ENCODE assay signal across 8 cellular contexts in genomic region chr12:53295891-53296219, GRCh38. TPM values are rescaled to one million over a fixed set of nuclear protein-coding genes. Genes with fewer than 3 reads are reported as not detected.
DNase-seq lines count a peak whose midpoint lies in the region; ATAC-seq and TF ChIP-seq lines count a peak whose summit lies in the region.

No MANE protein-coding gene starts in this region.

- no peak overlapping the region for H3K27ac ChIP-seq in duodenal mucosa (ENCODE audit: low read depth, low read length)

- H3K9ac ChIP-seq in duodenal mucosa (ENCODE audit: low read depth in 1 of 2, low read length in 2 of 2), result peak overlapping the region; percentile 94 to 100

- no peaks in the 10 kb centered on the region for H3K9me3 ChIP-seq in duodenal mucosa (ENCODE audit: control insufficient read depth in 1 of 2, low read length in 2 of 2)

- POLR2A ChIA-PET in naive thymus-derived CD8-positive, alpha-beta T cell (lab: Charles Lee), result interaction anchor here (0.5 to 4.2 kb wide), 21 partner anchors 13 to 217 kb away, joined by 3 to 52 read pairs (median 8); partner anchors contain the start of genes AAAS, CSAD, ESPL1 and PRR13

- TF ChIP-seq POLR2A in NB4 (IDR thresholded peaks at IDR 0.05; ENCODE audit: extremely low read depth, insufficient read length), result no peak

- H3K4me3 Mint-ChIP-seq in naive thymus-derived CD8-positive, alpha-beta T cell, result peak overlapping the region; percentile 95 to 100 (median 99)

- H3K9me3 Mint-ChIP-seq in naive thymus-derived CD8-positive, alpha-beta T cell, result no peaks in the 10 kb centered on the region

- peaks cover 18 to 41% of the 10 kb centered on the region in 2 donors for H3K4me1 ChIP-seq in duodenal mucosa (ENCODE audit: control insufficient read depth in 1 of 2, insufficient read depth in 2 of 2, low read length in 2 of 2)

- no peaks in the 10 kb centered on the region for H3K27me3 Mint-ChIP-seq in naive thymus-derived CD8-positive, alpha-beta T cell

- TF ChIP-seq CTCF in AG09309 (IDR thresholded peaks at IDR 0.05; ENCODE audit: control insufficient read depth, insufficient read depth, low read depth, low read length, missing control alignments), result no peak
- TF ChIP-seq CTCF in NB4 (IDR thresholded peaks at IDR 0.05; ENCODE audit: low read depth, low read length), result no peak

- H3K27me3 ChIP-seq in duodenal mucosa (ENCODE audit: control insufficient read depth in 1 of 2, insufficient read depth in 2 of 2, low read length in 2 of 2), result no peaks in the 10 kb centered on the region

- ATAC-seq in naive thymus-derived CD8-positive, alpha-beta T cell, result peak in 1 of 2 donors; percentile 4
- no peak for ATAC-seq in HG03025 (IDR thresholded peaks at IDR 0.05; ENCODE audit: low FRiP score, unreplicated experiment)

- H3K36me3 ChIP-seq in duodenal mucosa (ENCODE audit: control insufficient read depth in 1 of 2, insufficient read depth in 2 of 2, low read length in 2 of 2), result peaks cover 6 to 17% of the 10 kb centered on the region in 2 donors

- H3K4me3 ChIP-seq in AG09309 (ENCODE audit: control insufficient read depth, low read depth, low read length) (peak overlapping the region; percentile 93), NB4 (ENCODE audit: low read depth, low read length) (peak overlapping the region; percentile 99), duodenal mucosa (ENCODE audit: low read depth in 1 of 2, low read length in 2 of 2) (peak overlapping the region; percentile 89 to 100)

- peak overlapping the region; percentile 97 to 100 (median 99) for H3K27ac Mint-ChIP-seq in naive thymus-derived CD8-positive, alpha-beta T cell

- H3K36me3 Mint-ChIP-seq in naive thymus-derived CD8-positive, alpha-beta T cell, result peaks cover 0 to 26% (median 2%) of the 10 kb centered on the region in 3 donors

- peaks cover 14 to 66% (median 51%) of the 10 kb centered on the region in 4 donors for H3K4me1 Mint-ChIP-seq in naive thymus-derived CD8-positive, alpha-beta T cell

- DNase-seq in AG09309 (ENCODE audit: low read depth) (no peak), NB4 (ENCODE audit: low read depth) (no peak), DMS79 treated with DMSO at 0.1 percent for 48 hours (lab: John Stamatoyannopoulos, UW) (no peak), KG1 (lab: John Stamatoyannopoulos, UW) (no peak), NCI-H2227 treated with DMSO at 0.1 percent for 48 hours (lab: John Stamatoyannopoulos, UW) (no peak)
- DNase-seq in naive thymus-derived CD8-positive, alpha-beta T cell, result no peak

RNA-seq across cellular contexts. Expression of gene PFDN5, which starts 0.5 kb away (rescaled TPM):
- 100 to 1,000 TPM; 663 to 692 TPM for total RNA-seq in naive thymus-derived CD8-positive, alpha-beta T cell
- polyA plus RNA-seq in naive thymus-derived CD8-positive, alpha-beta T cell, result 1,000 to 10,000 TPM; 1,657 to 1,928 (median 1,896) TPM

RNA-seq across cellular contexts. Expression of gene MYG1, which starts 3.6 kb away (rescaled TPM):
- 10 to 100 TPM; 48.3 to 53.5 TPM for total RNA-seq in naive thymus-derived CD8-positive, alpha-beta T cell
- polyA plus RNA-seq in naive thymus-derived CD8-positive, alpha-beta T cell, result 10 to 100 TPM; 64.4 to 81.2 (median 68.6) TPM

RNA-seq across cellular contexts. Expression of gene AAAS, which starts 25.6 kb away (rescaled TPM):
- total RNA-seq in naive thymus-derived CD8-positive, alpha-beta T cell, result 10 to 100 TPM; 66.8 to 68.2 TPM
- 10 to 100 TPM; 34.1 to 57.2 (median 39.3) TPM for polyA plus RNA-seq in naive thymus-derived CD8-positive, alpha-beta T cell

RNA-seq across cellular contexts. Expression of gene ESPL1, which starts 27.8 kb away (rescaled TPM):
- total RNA-seq in naive thymus-derived CD8-positive, alpha-beta T cell, result under 1 TPM; 0.27 to 0.81 TPM
- polyA plus RNA-seq in naive thymus-derived CD8-positive, alpha-beta T cell, result not detected

RNA-seq across cellular contexts. Expression of gene SP7, which starts 40.3 kb away (rescaled TPM):
- not detected for total RNA-seq in naive thymus-derived CD8-positive, alpha-beta T cell
- under 1 TPM in 1 of 3 donors, not detected in 2; 0.05 TPM for polyA plus RNA-seq in naive thymus-derived CD8-positive, alpha-beta T cell
